Comparison of ENCODE assay signal across 9 cellular contexts in genomic region chr15:64905119-64905831, GRCh38. TPM values are rescaled to one million over a fixed set of nuclear protein-coding genes. Genes with fewer than 3 reads are reported as not detected.
DNase-seq lines count a peak whose midpoint lies in the region; ATAC-seq and TF ChIP-seq lines count a peak whose summit lies in the region.
"Had no signal": no experiment of that assay in that cellular context is flagged by ENCODE, and none has a peak within 500 bp of the region (broad histone marks: within the 10 kb centered on the region; RNA-seq: fewer than 3 reads in every experiment).

No MANE protein-coding gene starts in this region.

- H3K9ac ChIP-seq in HUES6 (ENCODE audit: low read length), result peak overlapping the region; percentile 47
- peak overlapping the region; percentile 76; the same call in 1 of the 2 replicates for H3K9ac ChIP-seq in iPS-20b (ENCODE audit: low read depth, low read length)
- H3K9ac ChIP-seq in skeletal muscle satellite cell (ENCODE audit: low read depth, low read length), result peak overlapping the region; percentile 37

- H3K4me1 ChIP-seq in HUES6 (ENCODE audit: control insufficient read depth, insufficient read depth, low read length) (peaks cover 8% of the 10 kb centered on the region; the same call in 1 of the 2 replicates), breast epithelium (no peaks in the 10 kb centered on the region), iPS-20b (ENCODE audit: insufficient read depth, low read length) (peaks cover 7% of the 10 kb centered on the region; the same call in 1 of the 2 replicates), skeletal muscle satellite cell (ENCODE audit: control insufficient read depth, insufficient read depth, low read length) (peaks cover 3% of the 10 kb centered on the region)

- H3K27ac ChIP-seq in HUES6 (ENCODE audit: low read depth, low read length) (no peak overlapping the region), WERI-Rb-1 (peak overlapping the region; percentile 73), breast epithelium (no peak overlapping the region), iPS-20b (ENCODE audit: low read length) (no peak overlapping the region)
- H3K27ac ChIP-seq: VCaP had no signal

- peaks cover 30% of the 10 kb centered on the region for H3K9me3 ChIP-seq in HUES6 (ENCODE audit: control insufficient read depth, insufficient read depth, low read depth, low read length)
- H3K9me3 ChIP-seq in WERI-Rb-1 (ENCODE audit: severe bottlenecking), result peaks cover 5% of the 10 kb centered on the region
- H3K9me3 ChIP-seq in breast epithelium, result peaks cover 11 to 13% of the 10 kb centered on the region in 2 donors
- peaks cover 24% of the 10 kb centered on the region for H3K9me3 ChIP-seq in iPS-20b (ENCODE audit: insufficient read depth, low read depth, low read length)
- H3K9me3 ChIP-seq in skeletal muscle satellite cell (replicated peaks; ENCODE audit: low read length), result no peaks in the 10 kb centered on the region

- ATAC-seq in HG03045 (IDR thresholded peaks at IDR 0.05; ENCODE audit: unreplicated experiment), result no peak

- H3K4me3 ChIP-seq in HUES6 (ENCODE audit: low read depth, low read length) (peak overlapping the region; percentile 46), WERI-Rb-1 (ENCODE audit: low read depth, low read length) (peak overlapping the region; percentile 35), breast epithelium (peak overlapping the region; percentile 31 to 58 (median 41)), iPS-20b (ENCODE audit: low read length) (peak overlapping the region; percentile 77), skeletal muscle satellite cell (ENCODE audit: low read length) (peak overlapping the region; percentile 58)

- H3K4me2 ChIP-seq in skeletal muscle satellite cell (ENCODE audit: low read length), result peak overlapping the region; percentile 80

- intact Hi-C loops in breast epithelium (cut with DNase I; ENCODE audit: low total_unique reads), result no loop called here

- TF ChIP-seq POLR2A in breast epithelium (IDR thresholded peaks at IDR 0.05), result no peak

- TF ChIP-seq CTCF in WERI-Rb-1 (IDR thresholded peaks at IDR 0.05; ENCODE audit: low read depth, low read length) (peak; percentile 86), breast epithelium (IDR thresholded peaks at IDR 0.05) (peak; percentile 35 to 66 (median 49))

- H3K36me3 ChIP-seq in HUES6 (ENCODE audit: control insufficient read depth, insufficient read depth, low read length), result no peaks in the 10 kb centered on the region
- no peaks in the 10 kb centered on the region for H3K36me3 ChIP-seq in WERI-Rb-1
- H3K36me3 ChIP-seq in breast epithelium, result no peaks in the 10 kb centered on the region
- no peaks in the 10 kb centered on the region for H3K36me3 ChIP-seq in iPS-20b (ENCODE audit: insufficient read depth, low read depth, low read length)
- no peaks in the 10 kb centered on the region for H3K36me3 ChIP-seq in skeletal muscle satellite cell (ENCODE audit: insufficient read depth, low read length)

- DNase-seq in GF-D8 (lab: John Stamatoyannopoulos, UW) (peak; percentile 21), WERI-Rb-1 (peak; percentile 95), breast epithelium (ENCODE audit: low spot score in 2 of 2) (peak in 1 of 2 donors; percentile 58), cortex of kidney (lab: John Stamatoyannopoulos, UW) (no peak)

- peaks cover 4% of the 10 kb centered on the region; the same call in 1 of the 2 replicates for H3K27me3 ChIP-seq in HUES6 (ENCODE audit: control insufficient read depth, insufficient read depth, low read length)
- no peaks in the 10 kb centered on the region for H3K27me3 ChIP-seq in WERI-Rb-1 (ENCODE audit: insufficient read depth, low read depth, severe bottlenecking)
- no peaks in the 10 kb centered on the region for H3K27me3 ChIP-seq in breast epithelium
- peaks cover 11% of the 10 kb centered on the region for H3K27me3 ChIP-seq in iPS-20b (ENCODE audit: insufficient read depth, low read length)
- no peaks in the 10 kb centered on the region for H3K27me3 ChIP-seq in skeletal muscle satellite cell (ENCODE audit: control insufficient read depth, insufficient read depth, low read length)

RNA-seq across cellular contexts. Expression of gene ANKDD1A, which starts 6.4 kb away (rescaled TPM):
- 1 to 10 TPM; 3.2 to 7.8 (median 7.2) TPM for total RNA-seq in breast epithelium
- total RNA-seq in skeletal muscle satellite cell (2012; rRNA removed), result 1.3 and 2.0 TPM in 2 replicates
